1 cellular context compared by ENCODE assay signal in the genomic region with DNA sequence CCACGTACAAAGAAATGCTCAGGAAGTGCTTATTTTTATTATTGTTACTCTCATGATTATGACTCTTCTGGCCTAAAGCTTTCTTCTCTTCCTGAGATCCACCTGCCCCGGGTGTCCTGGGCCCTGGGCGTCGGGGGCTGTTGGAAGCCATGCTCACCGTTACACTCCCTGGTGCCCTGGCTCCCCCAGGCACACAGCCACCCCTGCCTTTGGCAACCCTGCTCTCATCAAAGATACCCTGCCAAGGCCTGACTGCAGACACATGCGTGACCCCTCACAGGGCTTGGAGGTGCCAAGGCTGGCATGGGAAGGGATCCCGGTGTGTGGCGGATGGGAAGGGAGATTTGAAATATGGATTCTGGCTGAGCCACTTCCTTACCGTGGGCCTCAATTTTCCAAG.
TF ChIP-seq lines count a peak whose summit lies in the region.

No MANE protein-coding gene starts in this region.

TF ChIP-seq in IMR-90, 13 proteins besides CTCF, POLR2A, EP300 and RAD21:
- TF ChIP-seq RFX5 (IDR thresholded peaks at IDR 0.05; ENCODE audit: low read depth, low read length) = no peak
- TF ChIP-seq SMC3 (IDR thresholded peaks at IDR 0.05; ENCODE audit: low read depth, low read length) = no peak
- TF ChIP-seq CEBPB (IDR thresholded peaks at IDR 0.05; ENCODE audit: low read depth, low read length) = no peak
- TF ChIP-seq, protein P1, sequence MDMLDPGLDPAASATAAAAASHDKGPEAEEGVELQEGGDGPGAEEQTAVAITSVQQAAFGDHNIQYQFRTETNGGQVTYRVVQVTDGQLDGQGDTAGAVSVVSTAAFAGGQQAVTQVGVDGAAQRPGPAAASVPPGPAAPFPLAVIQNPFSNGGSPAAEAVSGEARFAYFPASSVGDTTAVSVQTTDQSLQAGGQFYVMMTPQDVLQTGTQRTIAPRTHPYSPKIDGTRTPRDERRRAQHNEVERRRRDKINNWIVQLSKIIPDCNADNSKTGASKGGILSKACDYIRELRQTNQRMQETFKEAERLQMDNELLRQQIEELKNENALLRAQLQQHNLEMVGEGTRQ (IDR thresholded peaks at IDR 0.05; ENCODE audit: low read depth, low read length) = no peak
- TF ChIP-seq CHD1 (IDR thresholded peaks at IDR 0.05; ENCODE audit: low read depth, low read length) = no peak
- no peak for TF ChIP-seq BHLHE40 (IDR thresholded peaks at IDR 0.05; ENCODE audit: low read depth, low read length)
- no peak for TF ChIP-seq FOS (IDR thresholded peaks at IDR 0.05; ENCODE audit: low read depth, low read length)
- TF ChIP-seq MXI1 (IDR thresholded peaks at IDR 0.05; ENCODE audit: borderline replicate concordance, low read depth, low read length) = no peak
- TF ChIP-seq, protein P2, sequence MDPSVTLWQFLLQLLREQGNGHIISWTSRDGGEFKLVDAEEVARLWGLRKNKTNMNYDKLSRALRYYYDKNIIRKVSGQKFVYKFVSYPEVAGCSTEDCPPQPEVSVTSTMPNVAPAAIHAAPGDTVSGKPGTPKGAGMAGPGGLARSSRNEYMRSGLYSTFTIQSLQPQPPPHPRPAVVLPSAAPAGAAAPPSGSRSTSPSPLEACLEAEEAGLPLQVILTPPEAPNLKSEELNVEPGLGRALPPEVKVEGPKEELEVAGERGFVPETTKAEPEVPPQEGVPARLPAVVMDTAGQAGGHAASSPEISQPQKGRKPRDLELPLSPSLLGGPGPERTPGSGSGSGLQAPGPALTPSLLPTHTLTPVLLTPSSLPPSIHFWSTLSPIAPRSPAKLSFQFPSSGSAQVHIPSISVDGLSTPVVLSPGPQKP (IDR thresholded peaks at IDR 0.05; ENCODE audit: borderline replicate concordance, low read depth, low read length) = no peak
- TF ChIP-seq MAFK (IDR thresholded peaks at IDR 0.05; ENCODE audit: low read depth, low read length) = no peak
- TF ChIP-seq RCOR1 (IDR thresholded peaks at IDR 0.05; ENCODE audit: insufficient replicate concordance, low read length) = no peak
- TF ChIP-seq NFE2L2 (IDR thresholded peaks at IDR 0.05; ENCODE audit: low read depth, low read length) = no peak
- TF ChIP-seq MAZ (IDR thresholded peaks at IDR 0.05; ENCODE audit: borderline replicate concordance, low read depth, low read length) = no peak
